ENCODE assay signal across 10 cellular contexts in the genomic region with DNA sequence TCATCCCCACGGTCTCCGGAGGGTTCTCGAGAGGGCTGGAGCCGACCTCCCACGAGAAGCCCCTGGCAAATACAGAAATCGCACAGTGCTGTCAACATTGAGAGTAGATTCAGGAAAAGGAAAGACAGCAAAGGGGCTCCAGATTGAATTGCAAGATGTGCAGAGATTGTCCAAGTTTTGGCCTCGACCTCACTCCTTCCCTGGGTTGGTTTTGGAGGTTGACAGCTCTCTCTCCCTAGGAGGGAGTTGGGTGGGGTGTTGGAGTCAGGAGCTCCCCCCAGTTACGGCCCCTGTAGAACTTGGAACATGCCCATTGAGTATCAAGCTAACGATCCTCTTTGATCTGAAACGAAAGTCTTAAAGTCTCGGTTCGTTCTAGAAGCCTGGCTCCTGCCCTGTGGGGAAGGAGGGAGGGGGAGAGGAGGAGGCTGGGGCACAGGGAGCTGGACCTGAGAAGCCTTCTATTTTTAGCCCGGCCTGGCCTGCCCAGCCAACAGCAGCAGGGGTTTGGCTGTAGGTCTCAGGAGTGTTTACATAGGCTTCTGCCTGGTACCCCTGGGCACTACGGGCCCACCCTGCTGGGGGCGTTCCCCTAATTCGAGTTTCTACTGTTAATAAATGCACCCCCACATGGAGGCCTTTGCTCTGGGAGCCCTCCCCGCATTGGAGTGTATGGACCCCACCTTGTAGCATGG. TPM values are rescaled to one million over a fixed set of nuclear protein-coding genes. Genes with fewer than 3 reads are reported as not detected.
DNase-seq lines count a peak whose midpoint lies in the region; ATAC-seq and TF ChIP-seq lines count a peak whose summit lies in the region.
"Had no signal": no experiment of that assay in that cellular context is flagged by ENCODE, and none has a peak within 500 bp of the region (broad histone marks: within the 10 kb centered on the region; RNA-seq: fewer than 3 reads in every experiment).

No MANE protein-coding gene starts in this region.

- peaks cover 20% of the 10 kb centered on the region for H3K27me3 ChIP-seq in left ventricle myocardium inferior (ENCODE audit: low read depth)
- peaks cover 48% of the 10 kb centered on the region for H3K27me3 ChIP-seq in trophoblast cell (ENCODE audit: insufficient read depth, low read length)

- H3K9me3 ChIP-seq in left ventricle myocardium inferior (replicated peaks), result no peaks in the 10 kb centered on the region
- peaks cover 5% of the 10 kb centered on the region for H3K9me3 ChIP-seq in trophoblast cell (ENCODE audit: insufficient read depth, low read depth, low read length)

- no peak overlapping the region for H3K18ac ChIP-seq in trophoblast cell (ENCODE audit: low read length)

- peak overlapping the region; percentile 69 for H3K4me2 ChIP-seq in trophoblast cell (ENCODE audit: low read length)

- no peaks in the 10 kb centered on the region for H3K36me3 Mint-ChIP-seq in Calu3 (ENCODE audit: insufficient read depth, unreplicated experiment)

- peak overlapping the region; percentile 38 for H3K4me3 ChIP-seq in WI38 (ENCODE audit: low read depth, low read length)
- H3K4me3 ChIP-seq in left ventricle myocardium inferior, result peak overlapping the region; percentile 70
- no peak overlapping the region for H3K4me3 ChIP-seq in trophoblast cell (ENCODE audit: low read depth, low read length)

- H4K8ac ChIP-seq in trophoblast cell (ENCODE audit: low read depth, low read length), result no peak overlapping the region

- WGBS in trophoblast cell (ENCODE audit: extremely low coverage, insufficient coverage, insufficient read length), result no CpG with 5 or more reads among the region's 17 CpGs

- H2BK120ac ChIP-seq in trophoblast cell (ENCODE audit: insufficient read depth, low read length, poor library complexity), result no peak overlapping the region

- H3K4me3 Mint-ChIP-seq in Calu3 (ENCODE audit: low read depth, unreplicated experiment), result peak overlapping the region; percentile 60
- H3K4me3 Mint-ChIP-seq: memory B cell had no signal

- CTCF ChIA-PET in Calu3 (lab: Charles Lee), result no interaction called here

- no peak overlapping the region for H4K91ac ChIP-seq in trophoblast cell (ENCODE audit: low read depth, low read length)

- H3K79me2 ChIP-seq in trophoblast cell (ENCODE audit: control insufficient read depth, insufficient read depth, low read length, poor library complexity), result no peaks in the 10 kb centered on the region

- H3K27me3 Mint-ChIP-seq in Calu3 (ENCODE audit: unreplicated experiment), result peaks cover 100% of the 10 kb centered on the region

- peaks cover 45% of the 10 kb centered on the region for H3K4me1 ChIP-seq in left ventricle myocardium inferior
- H3K4me1 ChIP-seq in trophoblast cell (ENCODE audit: control insufficient read depth in 1 of 2, insufficient read depth in 2 of 2, low read length in 2 of 2), result peaks cover 4% of the 10 kb centered on the region in 2 experiments

- H3K27ac ChIP-seq in left ventricle myocardium inferior (replicated peaks) (peak overlapping the region; percentile 92), trophoblast cell (ENCODE audit: low read depth, low read length) (no peak overlapping the region)

- no peak overlapping the region for H2AK5ac ChIP-seq in trophoblast cell (ENCODE audit: low read length)

- H2AFZ ChIP-seq in trophoblast cell (ENCODE audit: insufficient read depth, low read length, poor library complexity), result no peak overlapping the region

- H3K27ac Mint-ChIP-seq in Calu3 (ENCODE audit: unreplicated experiment), result no peak overlapping the region
- H3K27ac Mint-ChIP-seq: memory B cell had no signal

- no peak overlapping the region for H3K9ac ChIP-seq in trophoblast cell (ENCODE audit: low read length)

- no peak overlapping the region for H4K12ac ChIP-seq in trophoblast cell (ENCODE audit: low read depth, low read length)

- no peak overlapping the region for H2BK12ac ChIP-seq in trophoblast cell (ENCODE audit: low read length)

- intact Hi-C loops in Calu3 (cut with micrococcal nuclease; ENCODE audit: unreplicated experiment) (loop anchor here (10.0 kb wide), 1 partner anchor 103 kb away; no protein-coding TSS in a partner anchor), left ventricle myocardium inferior (cut with micrococcal nuclease) (no loop called here)

- BruUV-seq in Calu3 (replicated peaks; lab: Mats Ljungman, UMichigan), result no TSS peak

- H3K36me3 ChIP-seq in left ventricle myocardium inferior, result peaks cover 4% of the 10 kb centered on the region
- H3K36me3 ChIP-seq in trophoblast cell (ENCODE audit: control insufficient read depth in 1 of 2, insufficient read depth in 2 of 2, low read length in 2 of 2), result peaks cover 0 to 3% of the 10 kb centered on the region in 2 experiments

- no peak overlapping the region for H3K4ac ChIP-seq in trophoblast cell (ENCODE audit: low read depth, low read length)

- TF ChIP-seq CTCF in Calu3 (IDR thresholded peaks at IDR 0.05; ENCODE audit: unreplicated experiment) (no peak), WI38 (IDR thresholded peaks at IDR 0.05; ENCODE audit: low read depth, low read length) (no peak), left ventricle myocardium inferior (IDR thresholded peaks at IDR 0.05; ENCODE audit: borderline replicate concordance) (no peak)

- no peak overlapping the region for H3K14ac ChIP-seq in trophoblast cell (ENCODE audit: low read length)

- no peaks in the 10 kb centered on the region for H3K79me1 ChIP-seq in trophoblast cell (ENCODE audit: low read length)

- DNase-seq in Calu3 (no peak), left ventricle myocardium inferior (peak; percentile 58), trophoblast cell (no peak), ureter (ENCODE audit: low spot score) (no peak), T-helper 1 cell (no peak), DMS153 (lab: John Stamatoyannopoulos, UW) (no peak)
- DNase-seq: activated CD4-positive, alpha-beta T cell treated with anti-CD3 and anti-CD28 coated beads, Interleukin-2, amount 50 U/mL, for 4 hours had no signal

- ATAC-seq in GM18858 (IDR thresholded peaks at IDR 0.05; ENCODE audit: unreplicated experiment), result no peak

- H2BK5ac ChIP-seq in trophoblast cell (ENCODE audit: low read depth, low read length, poor library complexity), result no peak overlapping the region

- no peaks in the 10 kb centered on the region for H3K4me1 Mint-ChIP-seq in Calu3 (ENCODE audit: low read depth, unreplicated experiment)

- no peaks in the 10 kb centered on the region for H3K9me3 Mint-ChIP-seq in Calu3 (ENCODE audit: low read depth, unreplicated experiment)
- H3K9me3 Mint-ChIP-seq: memory B cell had no signal

- H3K23ac ChIP-seq in trophoblast cell (ENCODE audit: low read length), result no peak overlapping the region

RNA-seq across cellular contexts. Expression of gene KY, which starts 0.7 kb away (rescaled TPM):
- 0.15 TPM in 1 of 2 replicates, not detected in the other for total RNA-seq in Calu3 (2022)
- total RNA-seq in left ventricle myocardium inferior, result 12.1 TPM
- polyA plus RNA-seq in trophoblast cell (2013), result not detected in 2 replicates
- 2.0 TPM for total RNA-seq in ureter
